1 cellular context compared by ENCODE assay signal in genomic region chr3:112306825-112307224, GRCh38.
TF ChIP-seq lines count a peak whose summit lies in the region.

No MANE protein-coding gene starts in this region.

TF ChIP-seq in GM23338, 12 proteins besides CTCF, POLR2A, EP300 and RAD21 (continued from another document):
- TF ChIP-seq REST (IDR thresholded peaks at IDR 0.05; ENCODE audit: unreplicated experiment): no peak
- no peak for TF ChIP-seq POLR2AphosphoS5 (IDR thresholded peaks at IDR 0.05; ENCODE audit: low read depth)
- no peak for TF ChIP-seq JUNB (IDR thresholded peaks at IDR 0.05; ENCODE audit: unreplicated experiment)
- TF ChIP-seq ZNF462 (CRISPR knock-in tag; IDR thresholded peaks at IDR 0.05): no peak
- no peak for TF ChIP-seq CREB1 (CRISPR knock-in tag; IDR thresholded peaks at IDR 0.05; ENCODE audit: low read depth)
- no peak for TF ChIP-seq ETS1 (IDR thresholded peaks at IDR 0.05)
- TF ChIP-seq ZNF331 (CRISPR knock-in tag; IDR thresholded peaks at IDR 0.05; ENCODE audit: low read depth): no peak
- TF ChIP-seq ZNF114 (CRISPR knock-in tag; IDR thresholded peaks at IDR 0.05): no peak
- TF ChIP-seq EZH2phosphoT487 (IDR thresholded peaks at IDR 0.05; ENCODE audit: unreplicated experiment): no peak
- no peak for TF ChIP-seq STAT1 (IDR thresholded peaks at IDR 0.05; ENCODE audit: unreplicated experiment)
